Comparison of ENCODE assay signal across 22 cellular contexts in the genomic region with DNA sequence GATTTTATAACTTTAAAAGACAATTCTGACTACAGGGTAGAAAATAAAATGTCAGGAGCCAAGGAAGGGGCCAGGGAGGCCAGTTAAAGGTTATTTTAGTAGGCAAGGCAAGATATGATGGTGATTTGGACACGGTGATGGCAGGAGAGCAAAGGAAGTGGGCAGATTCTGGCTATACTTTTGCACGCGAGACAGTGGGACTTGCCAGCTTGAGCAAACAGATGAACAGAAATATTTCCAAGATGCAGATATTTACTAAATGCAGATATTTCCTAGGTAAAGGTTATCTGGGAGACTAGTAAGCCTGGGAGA. TPM values are rescaled to one million over a fixed set of nuclear protein-coding genes. Genes with fewer than 3 reads are reported as not detected.
DNase-seq lines count a peak whose midpoint lies in the region; ATAC-seq and TF ChIP-seq lines count a peak whose summit lies in the region.
"Had no signal": no experiment of that assay in that cellular context is flagged by ENCODE, and none has a peak within 500 bp of the region (broad histone marks: within the 10 kb centered on the region; RNA-seq: fewer than 3 reads in every experiment).

No MANE protein-coding gene starts in this region.

- POLR2A ChIA-PET in IMR-90 (lab: Charles Lee; ENCODE audit: unreplicated experiment): no interaction called here
- POLR2A ChIA-PET in activated CD8-positive, alpha-beta T cell treated with anti-CD3 and anti-CD28 coated beads, Interleukin-2, amount 10 ng/mL, durations not matched to agents 7 days and 5 days (lab: Charles Lee): no interaction called here

- H3K9me3 ChIP-seq in cardiac muscle cell (ENCODE audit: low read depth): no peaks in the 10 kb centered on the region
- H3K9me3 ChIP-seq in right atrium auricular region: no peaks in the 10 kb centered on the region
- no peaks in the 10 kb centered on the region for H3K9me3 ChIP-seq in IMR-90 (ENCODE audit: control insufficient read depth, insufficient read depth, low read length)
- no peaks in the 10 kb centered on the region for H3K9me3 ChIP-seq in osteoblast (ENCODE audit: low read depth, low read length)

- peaks cover 9% of the 10 kb centered on the region for H3K36me3 Mint-ChIP-seq in activated CD8-positive, alpha-beta T cell treated with anti-CD3 and anti-CD28 coated beads, Interleukin-2, amount 10 ng/mL, durations not matched to agents 7 days and 5 days (ENCODE audit: low read depth)
- H3K36me3 Mint-ChIP-seq: CD14-positive monocyte had no signal

- in situ Hi-C loops in IMR-90 (cut with MboI; ENCODE audit: low sequenced_read_pairs): loop anchor here (5.0 kb wide), 1 partner anchor 121 kb away; no protein-coding TSS in a partner anchor

- WGBS in IMR-90 (ENCODE audit: extremely low coverage in 2 of 2, insufficient read length in 1 of 2), 2 experiments: no CpG with 5 or more reads among the region's 3 CpGs

- no TSS peak for BruUV-seq in IMR-90 (replicated peaks; lab: Mats Ljungman, UMichigan)

- TF ChIP-seq POLR2A in IMR-90 (IDR thresholded peaks at IDR 0.05; ENCODE audit: low read depth, low read length): no peak

- H3K27me3 ChIP-seq in cardiac muscle cell (no peaks in the 10 kb centered on the region), right atrium auricular region (no peaks in the 10 kb centered on the region), IMR-90 (ENCODE audit: control insufficient read depth, insufficient read depth, low read length) (no peaks in the 10 kb centered on the region), osteoblast (ENCODE audit: insufficient read depth, low read length) (no peaks in the 10 kb centered on the region)

- H3K27ac Mint-ChIP-seq in activated CD8-positive, alpha-beta T cell treated with anti-CD3 and anti-CD28 coated beads, Interleukin-2, amount 10 ng/mL, durations not matched to agents 7 days and 5 days: peak overlapping the region; percentile 35
- H3K27ac Mint-ChIP-seq: H9, HFFc6 had no signal

- H3K4ac ChIP-seq in IMR-90 (ENCODE audit: low read depth, low read length): peak overlapping the region; percentile 28; the same call in 1 of the 2 replicates

- no peak overlapping the region for H3K56ac ChIP-seq in IMR-90 (ENCODE audit: extremely low read depth, insufficient read depth, low read length)

- no peak for ATAC-seq in IMR-90 (ENCODE audit: low read depth)
- ATAC-seq in activated CD8-positive, alpha-beta T cell treated with anti-CD3 and anti-CD28 coated beads, Interleukin-2, amount 10 ng/mL, durations not matched to agents 7 days and 5 days: no peak
- no peak for ATAC-seq in HG02642 (IDR thresholded peaks at IDR 0.05; ENCODE audit: poor library complexity, unreplicated experiment)
- ATAC-seq in HG02885 (IDR thresholded peaks at IDR 0.05; ENCODE audit: poor library complexity, unreplicated experiment): no peak

- H4K8ac ChIP-seq in IMR-90 (ENCODE audit: low read depth in 2 of 2, low read length in 2 of 2): peak overlapping the region in 1 of 2 experiments; percentile 45; a peak in 1 of 4 replicates

- no peaks in the 10 kb centered on the region for H3K36me3 ChIP-seq in cardiac muscle cell
- no peaks in the 10 kb centered on the region for H3K36me3 ChIP-seq in right atrium auricular region
- peaks cover 3% of the 10 kb centered on the region; the same call in 1 of the 2 replicates for H3K36me3 ChIP-seq in IMR-90 (ENCODE audit: control insufficient read depth, insufficient read depth, low read length)
- no peaks in the 10 kb centered on the region for H3K36me3 ChIP-seq in osteoblast (ENCODE audit: insufficient read depth, low read length)

- H3K27ac ChIP-seq in cardiac muscle cell (peak overlapping the region; percentile 16), right atrium auricular region (no peak overlapping the region), IMR-90 (ENCODE audit: insufficient read depth, low read length) (peak overlapping the region; percentile 39; the same call in 1 of the 2 replicates), osteoblast (ENCODE audit: low read depth, low read length) (peak overlapping the region; percentile 14)

- no peaks in the 10 kb centered on the region for H3K9me1 ChIP-seq in IMR-90 (ENCODE audit: insufficient read depth, low read length)

- H2BK15ac ChIP-seq in IMR-90 (ENCODE audit: low read depth, low read length): peak overlapping the region; percentile 31; the same call in 2 of the 3 replicates

- dilution Hi-C loops in IMR-90 (cut with HindIII; ENCODE audit: low sequenced_read_pairs, unreplicated experiment): no loop called here

- H3K14ac ChIP-seq in IMR-90 (replicated peaks; ENCODE audit: low read depth, low read length): 0 out of 2 replicates have a peak overlapping the region, but pooled peaks have one; percentile 24

- H3K4me2 ChIP-seq in IMR-90 (ENCODE audit: low read depth, low read length) (no peak overlapping the region), osteoblast (ENCODE audit: insufficient read depth, low read length) (peak overlapping the region; percentile 30)

- H3K79me2 ChIP-seq in osteoblast (ENCODE audit: insufficient read depth, low read length): no peaks in the 10 kb centered on the region

- peak overlapping the region; percentile 44; the same call in 1 of the 2 replicates for H4K91ac ChIP-seq in IMR-90 (ENCODE audit: insufficient read depth, low read depth, low read length)

- peaks cover 17% of the 10 kb centered on the region for H3K27me3 Mint-ChIP-seq in activated CD8-positive, alpha-beta T cell treated with anti-CD3 and anti-CD28 coated beads, Interleukin-2, amount 10 ng/mL, durations not matched to agents 7 days and 5 days (ENCODE audit: low read depth)

- no peak for DNase-seq in cardiac muscle cell (ENCODE audit: low read depth in 1 of 2, low spot score in 1 of 2)
- no peak for DNase-seq in right atrium auricular region (ENCODE audit: low spot score)
- no peak for DNase-seq in IMR-90
- no peak for DNase-seq in activated CD8-positive, alpha-beta T cell treated with anti-CD3 and anti-CD28 coated beads, Interleukin-2, amount 10 ng/mL, durations not matched to agents 7 days and 5 days
- DNase-seq in osteoblast (ENCODE audit: insufficient read length, low spot score, missing footprints): no peak
- no peak for DNase-seq in NCI-H524 (lab: John Stamatoyannopoulos, UW)
- DNase-seq: AML-193, DMS79, H9, HFFc6, NCI-H1417, NCI-H1694 treated with DMSO at 0.1 percent for 48 hours, NCI-H2081 treated with DMSO at 0.1 percent for 48 hours, NCI-H446, NCI-H526 treated with DMSO at 0.1 percent for 48 hours had no signal

- no peak overlapping the region for H3K4me3 ChIP-seq in cardiac muscle cell
- no peak overlapping the region for H3K4me3 ChIP-seq in right atrium auricular region
- no peak overlapping the region for H3K4me3 ChIP-seq in IMR-90 (ENCODE audit: insufficient read depth, low read depth, low read length)
- H3K4me3 ChIP-seq in osteoblast (ENCODE audit: insufficient read depth, low read length): no peak overlapping the region

- intact Hi-C loops in IMR-90 (cut with micrococcal nuclease): no loop called here

- no peaks in the 10 kb centered on the region for H3K9me3 Mint-ChIP-seq in activated CD8-positive, alpha-beta T cell treated with anti-CD3 and anti-CD28 coated beads, Interleukin-2, amount 10 ng/mL, durations not matched to agents 7 days and 5 days (ENCODE audit: insufficient read depth)
- H3K9me3 Mint-ChIP-seq: H9, HFFc6 had no signal

- no peak for TF ChIP-seq RAD21 in IMR-90 (IDR thresholded peaks at IDR 0.05; ENCODE audit: low read length)

- H2BK120ac ChIP-seq in IMR-90 (ENCODE audit: low read depth, low read length): 0 out of 2 replicates have a peak overlapping the region, but pooled peaks have one; percentile 16

- no peak overlapping the region for H2AK9ac ChIP-seq in IMR-90 (replicated peaks; ENCODE audit: low read depth, low read length, poor library complexity)

- no peak overlapping the region; the same call in 1 of the 2 replicates for H2AK5ac ChIP-seq in IMR-90 (ENCODE audit: low read depth, low read length)

- no peaks in the 10 kb centered on the region for H3K79me1 ChIP-seq in IMR-90 (ENCODE audit: low read depth in 1 of 2, low read length in 2 of 2)

- H2BK20ac ChIP-seq in IMR-90 (ENCODE audit: low read depth, low read length): peak overlapping the region; percentile 33; the same call in 1 of the 2 replicates

- H4K20me1 ChIP-seq in IMR-90 (ENCODE audit: insufficient read depth, low read length) (no peaks in the 10 kb centered on the region), osteoblast (ENCODE audit: insufficient read depth, low read length) (no peaks in the 10 kb centered on the region)

- peak overlapping the region; percentile 89 for H3K18ac ChIP-seq in IMR-90 (ENCODE audit: low read depth, low read length)

- peak overlapping the region; percentile 31; the same call in 1 of the 2 replicates for H3K9ac ChIP-seq in IMR-90 (ENCODE audit: low read depth, low read length)

- H3K4me3 Mint-ChIP-seq in activated CD8-positive, alpha-beta T cell treated with anti-CD3 and anti-CD28 coated beads, Interleukin-2, amount 10 ng/mL, durations not matched to agents 7 days and 5 days: peak overlapping the region; percentile 5
- H3K4me3 Mint-ChIP-seq: H9, HFFc6 had no signal

- TF ChIP-seq CTCF in cardiac muscle cell (IDR thresholded peaks at IDR 0.05; ENCODE audit: low read depth, low read length): no peak
- TF ChIP-seq CTCF in right atrium auricular region (IDR thresholded peaks at IDR 0.05): no peak
- no peak for TF ChIP-seq CTCF in IMR-90 (conservative IDR thresholded peaks at IDR 0.05; ENCODE audit: low read depth, low read length)
- no peak for TF ChIP-seq CTCF in osteoblast (IDR thresholded peaks at IDR 0.05; ENCODE audit: extremely low read depth, low read depth, low read length)

- no peak overlapping the region for H3K23ac ChIP-seq in IMR-90 (ENCODE audit: low read depth, low read length)

- CTCF ChIA-PET in IMR-90 (lab: Yijun Ruan, JAX): no interaction called here
- CTCF ChIA-PET in activated CD8-positive, alpha-beta T cell treated with anti-CD3 and anti-CD28 coated beads, Interleukin-2, amount 10 ng/mL, durations not matched to agents 7 days and 5 days (lab: Charles Lee): interaction anchor here (1.0 to 3.8 kb wide), 5 partner anchors 18 to 385 kb away, joined by 3 to 26 read pairs (median 8); no protein-coding TSS in a partner anchor

- peak overlapping the region; percentile 91 for H4K5ac ChIP-seq in IMR-90 (ENCODE audit: low read depth, low read length)

- no peak overlapping the region for H2AFZ ChIP-seq in IMR-90 (replicated peaks; ENCODE audit: low read length, poor library complexity)
- peak overlapping the region; percentile 11 for H2AFZ ChIP-seq in osteoblast (ENCODE audit: low read length)

- peaks cover 64% of the 10 kb centered on the region for H3K4me1 Mint-ChIP-seq in activated CD8-positive, alpha-beta T cell treated with anti-CD3 and anti-CD28 coated beads, Interleukin-2, amount 10 ng/mL, durations not matched to agents 7 days and 5 days (ENCODE audit: low read depth)

- H3K4me1 ChIP-seq in cardiac muscle cell (ENCODE audit: low read depth) (peaks cover 17% of the 10 kb centered on the region), right atrium auricular region (peaks cover 0 to 5% of the 10 kb centered on the region in 2 donors), IMR-90 (ENCODE audit: control insufficient read depth, insufficient read depth, low read length) (peaks cover 16% of the 10 kb centered on the region), osteoblast (ENCODE audit: insufficient read depth, low read length) (peaks cover 7% of the 10 kb centered on the region)

- H2BK5ac ChIP-seq in IMR-90 (ENCODE audit: low read depth, low read length, poor library complexity, severe bottlenecking): peak overlapping the region; percentile 7

RNA-seq across cellular contexts. Expression of a gene that starts 53.8 kb away (rescaled TPM):
- total RNA-seq in cardiac muscle cell: 0.14 and 0.15 TPM in 2 replicates
- polyA plus RNA-seq in cardiac muscle cell: 0.27 TPM in 1 of 2 replicates, not detected in the other
- total RNA-seq in right atrium auricular region: not detected
- under 0.01 and 0.18 TPM in 2 replicates for total RNA-seq in IMR-90 (2012; rRNA removed)
- polyA plus RNA-seq in IMR-90 (2012; rRNA removed): 0.03 TPM in 1 of 2 replicates, not detected in the other
- not detected in 2 replicates for polyA plus RNA-seq in IMR-90 (2012; cell fraction: cytosol; rRNA removed)
- 0.33 and 0.44 TPM in 2 replicates for polyA plus RNA-seq in IMR-90 (2012; cell fraction: nucleus; rRNA removed; ENCODE audit: low replicate concordance)
- not detected for total RNA-seq in activated CD8-positive, alpha-beta T cell treated with anti-CD3 and anti-CD28 coated beads, Interleukin-2, amount 10 ng/mL, durations not matched to agents 7 days and 5 days
- total RNA-seq in osteoblast: 0.72 and 0.88 TPM in 2 replicates
- total RNA-seq: A172, HFFc6, Right ventricle myocardium inferior, SK-MEL-5 had no signal
- polyA plus RNA-seq: AG04450, CD14-positive monocyte had no signal

Comparison
In these comparisons a context has a peak if more than half of its experiments do, and no peak if none do; other contexts are left out.
1. H3K27ac ChIP-seq: peak in cardiac muscle cell (single experiment), IMR-90 (single experiment) and osteoblast (single experiment); none in right atrium auricular region (0 of 2).